24 cellular contexts compared by ENCODE assay signal in genomic region chr13:66778461-66778860, GRCh38.
"Had no signal": no experiment of that assay in that cellular context is flagged by ENCODE, and none has a peak within 500 bp of the region (broad histone marks: within the 10 kb centered on the region; RNA-seq: fewer than 3 reads in every experiment).

No MANE protein-coding gene starts in this region.

- H3K36me3 ChIP-seq: gastroesophageal sphincter, pancreas, prostate gland, tibial nerve had no signal

- H3K4me1 ChIP-seq: gastroesophageal sphincter, pancreas, prostate gland, tibial nerve had no signal

- H3K27ac ChIP-seq: coronary artery, gastroesophageal sphincter, pancreas, prostate gland, tibial nerve, VCaP had no signal

- H3K9me3 ChIP-seq: gastroesophageal sphincter, pancreas, prostate gland, tibial nerve had no signal

- DNase-seq: activated CD4-positive, alpha-beta T cell treated with anti-CD3 and anti-CD28 coated beads for 48 hours; activated CD4-positive, alpha-beta T cell treated with anti-CD3 and anti-CD28 coated beads, Interleukin-2, amount 50 U/mL, for 48 hours; activated CD8-positive, alpha-beta memory T cell treated with anti-CD3 and anti-CD28 coated beads for 24 hours; activated effector memory CD4-positive, alpha-beta T cell treated with Interleukin-2 at 50 U/mL for 16 hours; activated naive CD4-positive, alpha-beta T cell treated with anti-CD3 and anti-CD28 coated beads, Interleukin-2, amount 10 ng/mL, durations not matched to agents 7 days and 5 days; activated naive CD8-positive, alpha-beta T cell treated with anti-CD3 and anti-CD28 coated beads, Interleukin-2, amount 10 ng/mL, durations not matched to agents 7 days and 5 days; amygdala; cerebellar nuclear complex; dorsolateral prefrontal cortex; effector memory CD8-positive, alpha-beta T cell; hippocampal formation; immature natural killer cell; midbrain; naive thymus-derived CD4-positive, alpha-beta T cell; pancreas; right cardiac atrium; stimulated activated CD4-positive, alpha-beta T cell treated with anti-CD3 and anti-CD28 coated beads, Interleukin-2, amount 100 ng/mL, for 48 hours; stimulated activated naive CD4-positive, alpha-beta T cell treated with Interleukin-2 at 50 U/mL for 16 hours; T-helper 1 cell had no signal

- FAIRE-seq: pancreas had no signal

- H3K27me3 ChIP-seq: dorsolateral prefrontal cortex, gastroesophageal sphincter, pancreas, tibial nerve had no signal

- H3K4me3 ChIP-seq: coronary artery, dorsolateral prefrontal cortex, gastroesophageal sphincter, pancreas, prostate gland, tibial nerve had no signal
